Comparison of ENCODE assay signal across 13 cellular contexts in genomic region chr7:44150466-44150832, GRCh38. TPM values are rescaled to one million over a fixed set of nuclear protein-coding genes. Genes with fewer than 3 reads are reported as not detected.
DNase-seq lines count a peak whose midpoint lies in the region; ATAC-seq, FAIRE-seq and TF ChIP-seq lines count a peak whose summit lies in the region.
"Had no signal": no experiment of that assay in that cellular context is flagged by ENCODE, and none has a peak within 500 bp of the region (broad histone marks: within the 10 kb centered on the region; RNA-seq: fewer than 3 reads in every experiment).

No MANE protein-coding gene starts in this region.

- H3K23ac ChIP-seq in H1 (ENCODE audit: insufficient read length) (no peak overlapping the region), mesendoderm (ENCODE audit: low read length) (no peak overlapping the region)

- DNase-seq in DMS 273 (lab: John Stamatoyannopoulos, UW; ENCODE audit: unreplicated experiment) (peak; percentile 82), H1 (ENCODE audit: low read depth in 1 of 2, low spot score in 2 of 2) (no peak), SKM-1 (lab: John Stamatoyannopoulos, UW; ENCODE audit: unreplicated experiment) (no peak), HuH-7.5 (ENCODE audit: low spot score) (no peak), mesendoderm (no peak)
- DNase-seq: NCI-H2227 treated with DMSO at 0.1 percent for 48 hours, SHP77 treated with DMSO at 0.1 percent for 48 hours, upper lobe of left lung had no signal

- peak; percentile 89 for ATAC-seq in GM19043 (IDR thresholded peaks at IDR 0.05; ENCODE audit: low read depth, unreplicated experiment)
- ATAC-seq in HG03354 (IDR thresholded peaks at IDR 0.05; ENCODE audit: poor library complexity, severe bottlenecking, unreplicated experiment), result peak; percentile 69
- no peak for ATAC-seq in HG03175 (IDR thresholded peaks at IDR 0.05; ENCODE audit: unreplicated experiment)
- ATAC-seq: WTC11 had no signal

- no peaks in the 10 kb centered on the region for H4K20me1 ChIP-seq in H1 (replicated peaks in 1 of 2; ENCODE audit: control insufficient read depth in 1 of 2, insufficient read depth in 2 of 2, low read length in 2 of 2)

- H3K4ac ChIP-seq in H1 (replicated peaks; ENCODE audit: insufficient read length, low read depth, low read length) (no peak overlapping the region), mesendoderm (ENCODE audit: low read depth, low read length) (no peak overlapping the region)

- no peak overlapping the region for H2AK5ac ChIP-seq in H1 (ENCODE audit: low read depth, low read length)
- H2AK5ac ChIP-seq in mesendoderm (ENCODE audit: low read length), result no peak overlapping the region

- no peak for TF ChIP-seq EP300 in H1 (IDR thresholded peaks at IDR 0.05; ENCODE audit: borderline replicate concordance in 1 of 2, low read depth in 2 of 2, low read length in 2 of 2)

- H3K9ac ChIP-seq in H1 (replicated peaks in 1 of 4; ENCODE audit: extremely low read depth in 1 of 4, low read depth in 3 of 4, low read length in 3 of 4), result no peak overlapping the region
- H3K9ac ChIP-seq in mesendoderm (ENCODE audit: low read length), result no peak overlapping the region

- TF ChIP-seq RAD21 in H1 (IDR thresholded peaks at IDR 0.05 in 1 of 2, conservative IDR thresholded peaks at IDR 0.05 in 1 of 2; ENCODE audit: low read depth in 2 of 2, low read length in 2 of 2), result no peak

- no peak overlapping the region for H4K91ac ChIP-seq in H1 (replicated peaks; ENCODE audit: insufficient read length, low read length)

- no peak overlapping the region for H2BK5ac ChIP-seq in H1 (ENCODE audit: low read depth, low read length)
- H2BK5ac ChIP-seq in mesendoderm (ENCODE audit: low read length), result no peak overlapping the region

- H3K18ac ChIP-seq in H1 (ENCODE audit: extremely low read depth, low read length), result no peak overlapping the region
- no peak overlapping the region for H3K18ac ChIP-seq in mesendoderm (ENCODE audit: low read length)

- H2BK15ac ChIP-seq in H1 (ENCODE audit: low read length) (no peak overlapping the region), mesendoderm (replicated peaks; ENCODE audit: low read depth) (no peak overlapping the region)

- H3K4me2 ChIP-seq in H1 (ENCODE audit: insufficient read depth in 1 of 2, low read depth in 2 of 2, low read length in 2 of 2), result no peak overlapping the region
- no peak overlapping the region for H3K4me2 ChIP-seq in mesendoderm (ENCODE audit: low read length)

- no peak overlapping the region for H3K4me3 ChIP-seq in H1 (ENCODE audit: extremely low read depth in 1 of 4, insufficient read depth in 2 of 4, low read depth in 3 of 4, low read length in 4 of 4)
- no peak overlapping the region for H3K4me3 ChIP-seq in mesendoderm (ENCODE audit: low read length)
- H3K4me3 ChIP-seq: upper lobe of left lung had no signal

- TF ChIP-seq POLR2A in H1 (IDR thresholded peaks at IDR 0.05; ENCODE audit: control extremely low read depth in 1 of 2, low read depth in 2 of 2, low read length in 2 of 2), result no peak

- H3K36me3 ChIP-seq in H1 (ENCODE audit: control insufficient read depth in 2 of 4, insufficient read depth in 4 of 4, low read length in 3 of 4) (no peaks in the 10 kb centered on the region), mesendoderm (ENCODE audit: control insufficient read depth, insufficient read depth, low read length) (no peaks in the 10 kb centered on the region)
- H3K36me3 ChIP-seq: upper lobe of left lung had no signal

- H3K79me2 ChIP-seq in H1 (ENCODE audit: control insufficient read depth in 1 of 2, insufficient read depth in 2 of 2, low read length in 2 of 2) (no peaks in the 10 kb centered on the region), mesendoderm (ENCODE audit: control insufficient read depth, insufficient read depth, low read length) (no peaks in the 10 kb centered on the region)

- H4K8ac ChIP-seq in H1 (ENCODE audit: extremely low read depth, insufficient read depth, low read length) (0 out of 2 replicates have a peak overlapping the region, but pooled peaks have one; percentile 35), mesendoderm (ENCODE audit: low read depth, low read length) (no peak overlapping the region)

- no peak for TF ChIP-seq CTCF in H1 (IDR thresholded peaks at IDR 0.05; ENCODE audit: control extremely low read depth in 1 of 3, insufficient read depth in 1 of 3, low read depth in 1 of 3, low read length in 3 of 3)

- H3K23me2 ChIP-seq in H1 (ENCODE audit: low read depth, low read length), result peaks cover 6% of the 10 kb centered on the region; the same call in 1 of the 2 replicates

- peaks cover 3 to 10% (median 7%) of the 10 kb centered on the region in 4 experiments; a peak in 6 of 7 replicates for H3K27me3 ChIP-seq in H1 (replicated peaks in 1 of 4; ENCODE audit: control insufficient read depth in 3 of 4, extremely low read depth in 1 of 4, insufficient read depth in 3 of 4, low read length in 3 of 4)
- H3K27me3 ChIP-seq in mesendoderm (ENCODE audit: insufficient read depth, low read length, poor library complexity), result no peaks in the 10 kb centered on the region

- H3K14ac ChIP-seq in H1 (ENCODE audit: insufficient read length), result no peak overlapping the region

- FAIRE-seq in H1 (lab: Jason Lieb, UNC), result no peak
- FAIRE-seq: bronchial epithelial cell had no signal

- H4K5ac ChIP-seq in H1 (ENCODE audit: insufficient read length, low read depth, low read length) (no peak overlapping the region), mesendoderm (ENCODE audit: low read length) (no peak overlapping the region)

- H3K56ac ChIP-seq in H1 (replicated peaks; ENCODE audit: insufficient read length, low read depth, low read length) (no peak overlapping the region), mesendoderm (ENCODE audit: low read length) (no peak overlapping the region)

- no peak overlapping the region for H2AFZ ChIP-seq in H1 (ENCODE audit: low read length)

- H2BK120ac ChIP-seq in H1 (replicated peaks; ENCODE audit: low read depth, low read length) (no peak overlapping the region), mesendoderm (ENCODE audit: low read depth, low read length) (no peak overlapping the region)

- no peak overlapping the region for H2BK12ac ChIP-seq in H1 (ENCODE audit: low read depth, low read length)

- peaks cover 0 to 14% (median 6%) of the 10 kb centered on the region in 4 experiments; a peak in 4 of 7 replicates for H3K4me1 ChIP-seq in H1 (replicated peaks in 1 of 4; ENCODE audit: control insufficient read depth in 3 of 4, insufficient read depth in 4 of 4, low read length in 3 of 4)
- H3K4me1 ChIP-seq in mesendoderm (ENCODE audit: control insufficient read depth, low read depth, low read length), result no peaks in the 10 kb centered on the region

- WGBS in H1 (ENCODE audit: extremely low coverage in 1 of 2, insufficient coverage in 1 of 2, insufficient read length in 1 of 2, insufficient replicate concordance in 2 of 2, low coverage in 1 of 2, low lambda C conversion rate in 2 of 2, missing lambda C conversion rate in 1 of 2), 2 experiments, result 93% methylated on average over 5 of the region's 5 CpGs; no CpG with 5 or more reads in 1 of the 2 experiments
- no CpG with 5 or more reads among the region's 5 CpGs for WGBS in mesendoderm (ENCODE audit: extremely low coverage, insufficient coverage, low lambda C conversion rate)

- no peak overlapping the region for H3K27ac ChIP-seq in H1 (ENCODE audit: low read depth, low read length)
- no peak overlapping the region for H3K27ac ChIP-seq in mesendoderm (ENCODE audit: low read depth, low read length)
- H3K27ac ChIP-seq: upper lobe of left lung had no signal

- CTCF ChIA-PET in H1 (lab: Charles Lee; ENCODE audit: partially characterized antibody), result interaction anchor here (1.0 to 6.1 kb wide), 6 partner anchors 19 to 78 kb away, joined by 3 to 46 read pairs (median 4); no protein-coding TSS in a partner anchor

- H3K79me1 ChIP-seq in H1 (ENCODE audit: low read depth, low read length), result no peaks in the 10 kb centered on the region
- H3K79me1 ChIP-seq in mesendoderm (ENCODE audit: low read length), result no peaks in the 10 kb centered on the region

- H2BK20ac ChIP-seq in H1 (ENCODE audit: low read length), result no peak overlapping the region

- no peaks in the 10 kb centered on the region for H3K9me3 ChIP-seq in H1 (ENCODE audit: insufficient read depth in 2 of 2, low read depth in 1 of 2, low read length in 1 of 2)
- H3K9me3 ChIP-seq: upper lobe of left lung had no signal

- POLR2A ChIA-PET in H1 (lab: Charles Lee; ENCODE audit: partially characterized antibody), result interaction anchor here (0.9 to 1.3 kb wide), 2 partner anchors 10 to 51 kb away, joined by 3 read pairs; no protein-coding TSS in a partner anchor

RNA-seq across cellular contexts. Expression of gene MYL7, which starts 9.3 kb away (rescaled TPM):
- 3.3 and 3.6 TPM in 2 replicates for total RNA-seq in H1 (2021; fragmentation: NEBNext Ultra II Directional; extraction: Animal tissue kit (Norgen Biotek cat#: 25700))
- 1.4 and 3.4 TPM in 2 replicates for polyA plus RNA-seq in H1 (2011; rRNA removed)
- 1.8 TPM for polyA plus RNA-seq in H1 (2011; cell fraction: cytosol; rRNA removed)
- 3.0 TPM for polyA plus RNA-seq in H1 (2011; cell fraction: nucleus; rRNA removed)
- polyA plus RNA-seq in H1 (2012, experiment 1 of 2), result 2.1 to 4.1 TPM (median 2.5 TPM) in 4 replicates
- polyA plus RNA-seq in H1 (2012, experiment 2 of 2), result 8.2 TPM
- polyA plus RNA-seq in H1 (2013, experiment 1 of 2), result 1.8 TPM
- polyA plus RNA-seq in H1 (2013, experiment 2 of 2), result 2.9 TPM
- 2.1 and 3.8 TPM in 2 replicates for polyA minus RNA-seq in H1 (2011; rRNA and poly(A)+ RNA removed)
- not detected for polyA minus RNA-seq in H1 (2011; cell fraction: cytosol; rRNA and poly(A)+ RNA removed)
- not detected for polyA minus RNA-seq in H1 (2011; cell fraction: nucleus; rRNA and poly(A)+ RNA removed)
- polyA plus RNA-seq in mesendoderm (2013, experiment 1 of 2), result 75.9 TPM
- 75.4 TPM for polyA plus RNA-seq in mesendoderm (2013, experiment 2 of 2)
- total RNA-seq: bronchial epithelial cell, upper lobe of left lung had no signal

RNA-seq across cellular contexts. Expression of gene POLD2, which starts 27.1 kb away (rescaled TPM):
- total RNA-seq in H1 (2021; fragmentation: NEBNext Ultra II Directional; extraction: Animal tissue kit (Norgen Biotek cat#: 25700)), result 148 TPM in 2 replicates
- polyA plus RNA-seq in H1 (2011; rRNA removed), result 214 and 289 TPM in 2 replicates
- polyA plus RNA-seq in H1 (2011; cell fraction: cytosol; rRNA removed), result 206 TPM
- polyA plus RNA-seq in H1 (2011; cell fraction: nucleus; rRNA removed), result 348 TPM
- 147 to 186 TPM (median 179 TPM) in 4 replicates for polyA plus RNA-seq in H1 (2012, experiment 1 of 2)
- 203 TPM for polyA plus RNA-seq in H1 (2012, experiment 2 of 2)
- 97.2 TPM for polyA plus RNA-seq in H1 (2013, experiment 1 of 2)
- polyA plus RNA-seq in H1 (2013, experiment 2 of 2), result 100 TPM
- polyA minus RNA-seq in H1 (2011; rRNA and poly(A)+ RNA removed), result 98.1 and 115 TPM in 2 replicates
- polyA minus RNA-seq in H1 (2011; cell fraction: cytosol; rRNA and poly(A)+ RNA removed), result 58.5 TPM
- polyA minus RNA-seq in H1 (2011; cell fraction: nucleus; rRNA and poly(A)+ RNA removed), result 88.3 TPM
- 123 TPM for polyA plus RNA-seq in mesendoderm (2013, experiment 1 of 2)
- 124 TPM for polyA plus RNA-seq in mesendoderm (2013, experiment 2 of 2)

RNA-seq across cellular contexts. Expression of gene GCK, which starts 38.8 kb away (rescaled TPM):
- total RNA-seq in H1 (2021; fragmentation: NEBNext Ultra II Directional; extraction: Animal tissue kit (Norgen Biotek cat#: 25700)), result 4.1 and 4.9 TPM in 2 replicates
- 2.4 and 4.3 TPM in 2 replicates for polyA plus RNA-seq in H1 (2011; rRNA removed)
- 3.8 TPM for polyA plus RNA-seq in H1 (2011; cell fraction: cytosol; rRNA removed)
- 3.8 TPM for polyA plus RNA-seq in H1 (2011; cell fraction: nucleus; rRNA removed)
- 1.9 to 3.7 TPM (median 3.2 TPM) in 4 replicates for polyA plus RNA-seq in H1 (2012, experiment 1 of 2)
- polyA plus RNA-seq in H1 (2012, experiment 2 of 2), result 3.3 TPM
- polyA plus RNA-seq in H1 (2013, experiment 1 of 2), result 3.1 TPM
- polyA plus RNA-seq in H1 (2013, experiment 2 of 2), result 3.0 TPM
- polyA minus RNA-seq in H1 (2011; rRNA and poly(A)+ RNA removed), result 0.71 and 1.2 TPM in 2 replicates
- 2.1 TPM for polyA minus RNA-seq in H1 (2011; cell fraction: cytosol; rRNA and poly(A)+ RNA removed)
- 2.0 TPM for polyA minus RNA-seq in H1 (2011; cell fraction: nucleus; rRNA and poly(A)+ RNA removed)
- polyA plus RNA-seq in mesendoderm (2013, experiment 1 of 2), result 3.5 TPM
- 3.7 TPM for polyA plus RNA-seq in mesendoderm (2013, experiment 2 of 2)

RNA-seq across cellular contexts. Expression of gene AEBP1, which starts 46.3 kb away (rescaled TPM):
- total RNA-seq in H1 (2021; fragmentation: NEBNext Ultra II Directional; extraction: Animal tissue kit (Norgen Biotek cat#: 25700)), result 39.4 and 41.2 TPM in 2 replicates
- polyA plus RNA-seq in H1 (2011; rRNA removed), result 10.4 and 18.4 TPM in 2 replicates
- 9.4 TPM for polyA plus RNA-seq in H1 (2011; cell fraction: cytosol; rRNA removed)
- 49.1 TPM for polyA plus RNA-seq in H1 (2011; cell fraction: nucleus; rRNA removed)
- 29.7 to 44.2 TPM (median 41.7 TPM) in 4 replicates for polyA plus RNA-seq in H1 (2012, experiment 1 of 2)
- polyA plus RNA-seq in H1 (2012, experiment 2 of 2), result 26.9 TPM
- polyA plus RNA-seq in H1 (2013, experiment 1 of 2), result 44.5 TPM
- 41.1 TPM for polyA plus RNA-seq in H1 (2013, experiment 2 of 2)
- polyA minus RNA-seq in H1 (2011; rRNA and poly(A)+ RNA removed), result 8.0 and 10.4 TPM in 2 replicates
- 16.9 TPM for polyA minus RNA-seq in H1 (2011; cell fraction: cytosol; rRNA and poly(A)+ RNA removed)
- 15.4 TPM for polyA minus RNA-seq in H1 (2011; cell fraction: nucleus; rRNA and poly(A)+ RNA removed)
- polyA plus RNA-seq in mesendoderm (2013, experiment 1 of 2), result 19.7 TPM
- polyA plus RNA-seq in mesendoderm (2013, experiment 2 of 2), result 20.4 TPM

RNA-seq across cellular contexts. Expression of gene YKT6, which starts 50.3 kb away (rescaled TPM):
- 103 and 108 TPM in 2 replicates for total RNA-seq in H1 (2021; fragmentation: NEBNext Ultra II Directional; extraction: Animal tissue kit (Norgen Biotek cat#: 25700))
- polyA plus RNA-seq in H1 (2011; rRNA removed), result 75.3 and 86.9 TPM in 2 replicates
- polyA plus RNA-seq in H1 (2011; cell fraction: cytosol; rRNA removed), result 100 TPM
- 111 TPM for polyA plus RNA-seq in H1 (2011; cell fraction: nucleus; rRNA removed)
- polyA plus RNA-seq in H1 (2012, experiment 1 of 2), result 87.6 to 97.6 TPM (median 91.7 TPM) in 4 replicates
- polyA plus RNA-seq in H1 (2012, experiment 2 of 2), result 83.3 TPM
- 64.5 TPM for polyA plus RNA-seq in H1 (2013, experiment 1 of 2)
- 68.0 TPM for polyA plus RNA-seq in H1 (2013, experiment 2 of 2)
- 91.6 and 96.9 TPM in 2 replicates for polyA minus RNA-seq in H1 (2011; rRNA and poly(A)+ RNA removed)
- polyA minus RNA-seq in H1 (2011; cell fraction: cytosol; rRNA and poly(A)+ RNA removed), result 38.1 TPM
- 51.1 TPM for polyA minus RNA-seq in H1 (2011; cell fraction: nucleus; rRNA and poly(A)+ RNA removed)
- polyA plus RNA-seq in mesendoderm (2013, experiment 1 of 2), result 85.8 TPM
- 88.1 TPM for polyA plus RNA-seq in mesendoderm (2013, experiment 2 of 2)
